ENCODE assay signal across 9 cellular contexts in the genomic region with DNA sequence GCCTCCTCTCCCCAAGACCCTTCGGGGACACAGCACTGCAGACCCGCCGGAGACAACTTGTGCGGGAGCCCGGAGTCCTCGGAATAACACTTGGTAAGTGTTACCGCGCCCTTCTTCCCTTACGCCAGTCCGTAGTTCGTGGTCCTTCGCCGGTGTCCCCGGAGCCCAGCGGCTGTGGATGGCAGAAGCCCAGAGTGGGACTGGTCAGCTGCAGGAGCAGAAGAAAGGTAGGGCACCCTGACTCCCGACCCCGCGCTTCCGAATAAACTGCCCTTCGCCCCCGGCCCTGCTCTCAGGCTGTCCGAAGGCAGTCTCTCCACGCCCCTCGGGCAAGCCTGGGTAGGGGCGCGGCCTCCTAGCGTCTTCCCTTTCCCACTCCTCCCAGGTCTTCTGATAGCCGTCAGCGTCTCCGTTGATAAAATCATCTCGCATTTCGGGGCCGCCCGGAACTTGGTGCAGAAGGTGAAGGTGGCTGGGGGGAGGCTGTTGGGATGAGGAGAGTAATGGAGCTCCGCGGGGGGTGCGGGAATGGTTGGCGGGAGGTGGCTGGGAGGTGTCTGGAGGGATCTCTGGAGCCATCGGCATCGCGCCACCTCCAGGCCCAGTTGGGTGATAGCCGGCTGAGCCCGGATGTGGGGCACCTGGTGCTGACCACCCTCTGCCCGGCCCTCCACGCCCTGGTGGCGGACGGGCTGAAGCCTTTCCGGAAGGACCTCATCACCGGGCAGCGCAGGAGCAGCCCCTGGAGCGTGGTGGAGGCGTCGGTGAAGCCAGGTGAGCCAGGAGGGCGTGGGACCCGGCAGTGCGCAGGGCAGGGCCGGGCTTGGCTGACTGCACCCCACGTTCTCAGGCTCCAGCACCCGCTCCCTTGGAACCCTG. TPM values are rescaled to one million over a fixed set of nuclear protein-coding genes. Genes with fewer than 3 reads are reported as not detected.
DNase-seq lines count a peak whose midpoint lies in the region; ATAC-seq, FAIRE-seq and TF ChIP-seq lines count a peak whose summit lies in the region.
"Had no signal": no experiment of that assay in that cellular context is flagged by ENCODE, and none has a peak within 500 bp of the region (broad histone marks: within the 10 kb centered on the region; RNA-seq: fewer than 3 reads in every experiment).

No MANE protein-coding gene starts in this region.

- peak overlapping the region; percentile 88 to 96 (median 89) for H3K4me3 Mint-ChIP-seq in CD8-positive, alpha-beta memory T cell
- peak overlapping the region; percentile 91 for H3K4me3 Mint-ChIP-seq in astrocyte (ENCODE audit: unreplicated experiment)

- ATAC-seq in GM19023 (IDR thresholded peaks at IDR 0.05; ENCODE audit: unreplicated experiment): no peak

- WGBS in hepatocyte (ENCODE audit: low lambda C conversion rate, missing lambda C conversion rate): 6% methylated on average over 58 of the region's 59 CpGs

- H3K27ac Mint-ChIP-seq in CD8-positive, alpha-beta memory T cell: peak overlapping the region in 7 of 8 donors; percentile 36 to 93 (median 71)
- H3K27ac Mint-ChIP-seq in astrocyte (ENCODE audit: unreplicated experiment): peak overlapping the region; percentile 58

- H4K20me1 ChIP-seq in astrocyte (ENCODE audit: insufficient read depth, low read length) (peaks cover 47% of the 10 kb centered on the region), hepatocyte (ENCODE audit: insufficient read depth, poor library complexity, severe bottlenecking) (peaks cover 11% of the 10 kb centered on the region)

- peak in 2 of 5 donors; percentile 6 to 57 for DNase-seq in CD8-positive, alpha-beta memory T cell
- peak; percentile 51 to 83 for DNase-seq in HAP-1 (ENCODE audit: low spot score in 2 of 2)
- peak; percentile 82 for DNase-seq in NCI-H748 (lab: John Stamatoyannopoulos, UW; ENCODE audit: unreplicated experiment)
- no peak for DNase-seq in astrocyte (ENCODE audit: low read depth)
- DNase-seq in hepatocyte (ENCODE audit: low spot score): peak; percentile 86
- peak; percentile 82 for DNase-seq in retina
- no peak for DNase-seq in activated gamma-delta T cell treated with Interleukin-2 at 50 U/mL for 16 hours

- H2AFZ ChIP-seq in astrocyte (ENCODE audit: low read depth, low read length) (peak overlapping the region; percentile 58), hepatocyte (peak overlapping the region; percentile 53)

- no peaks in the 10 kb centered on the region for H3K9me3 ChIP-seq in CD8-positive, alpha-beta memory T cell (ENCODE audit: low read length)
- no peaks in the 10 kb centered on the region for H3K9me3 ChIP-seq in HAP-1
- no peaks in the 10 kb centered on the region for H3K9me3 ChIP-seq in astrocyte (ENCODE audit: insufficient read depth, low read depth, low read length)
- H3K9me3 ChIP-seq in hepatocyte (ENCODE audit: low read depth): no peaks in the 10 kb centered on the region

- H3K36me3 ChIP-seq in CD8-positive, alpha-beta memory T cell (ENCODE audit: insufficient read depth, low read length): no peaks in the 10 kb centered on the region
- H3K36me3 ChIP-seq in HAP-1 (replicated peaks) (peaks cover 53% of the 10 kb centered on the region), astrocyte (ENCODE audit: insufficient read depth, low read length) (peaks cover 6% of the 10 kb centered on the region), hepatocyte (replicated peaks; ENCODE audit: insufficient read depth, low read depth) (no peaks in the 10 kb centered on the region)

- no peaks in the 10 kb centered on the region for H3K9me2 ChIP-seq in hepatocyte (replicated peaks; ENCODE audit: insufficient read depth)

- H3K9me3 Mint-ChIP-seq in CD8-positive, alpha-beta memory T cell: no peaks in the 10 kb centered on the region
- no peaks in the 10 kb centered on the region for H3K9me3 Mint-ChIP-seq in astrocyte (ENCODE audit: unreplicated experiment)

- peak overlapping the region; percentile 97 for H3K4me3 ChIP-seq in CD8-positive, alpha-beta memory T cell (ENCODE audit: low read length)
- H3K4me3 ChIP-seq in HAP-1 (peak overlapping the region; percentile 68), astrocyte (ENCODE audit: insufficient read depth, low read depth, low read length) (peak overlapping the region; percentile 80), hepatocyte (peak overlapping the region; percentile 97)

- POLR2A ChIA-PET in CD8-positive, alpha-beta memory T cell (lab: Charles Lee): interaction anchor here (1.1 to 1.4 kb wide), 2 partner anchors 17 to 81 kb away, joined by 4 to 5 read pairs; a partner anchor contains a TSS

- H3K79me2 ChIP-seq in astrocyte (ENCODE audit: insufficient read depth, low read length) (peaks cover 40% of the 10 kb centered on the region), hepatocyte (peaks cover 25% of the 10 kb centered on the region)

- H3K27me3 ChIP-seq in CD8-positive, alpha-beta memory T cell (ENCODE audit: insufficient read depth, low read length, poor library complexity, severe bottlenecking): no peaks in the 10 kb centered on the region
- no peaks in the 10 kb centered on the region for H3K27me3 ChIP-seq in HAP-1 (ENCODE audit: low read depth)
- H3K27me3 ChIP-seq in astrocyte (ENCODE audit: insufficient read depth, low read length): no peaks in the 10 kb centered on the region
- H3K27me3 ChIP-seq in hepatocyte: no peaks in the 10 kb centered on the region

- peaks cover 9% of the 10 kb centered on the region for H3K4me1 ChIP-seq in CD8-positive, alpha-beta memory T cell (ENCODE audit: insufficient read depth, low read length)
- peaks cover 9% of the 10 kb centered on the region; the same call in 1 of the 2 replicates for H3K4me1 ChIP-seq in HAP-1
- peaks cover 32% of the 10 kb centered on the region for H3K4me1 ChIP-seq in astrocyte (ENCODE audit: insufficient read depth, low read length)
- H3K4me1 ChIP-seq in hepatocyte (ENCODE audit: insufficient read depth): peaks cover 21% of the 10 kb centered on the region

- H3K27ac ChIP-seq in CD8-positive, alpha-beta memory T cell (ENCODE audit: low read depth, low read length): peak overlapping the region; percentile 81
- H3K27ac ChIP-seq in astrocyte (ENCODE audit: low read depth, low read length): peak overlapping the region; percentile 32
- H3K27ac ChIP-seq in hepatocyte: peak overlapping the region; percentile 76

- in situ Hi-C loops in HAP-1 (cut with MboI; ENCODE audit: low sequenced_read_pairs): no loop called here

- CTCF ChIA-PET in CD8-positive, alpha-beta memory T cell (lab: Charles Lee): interaction anchor here (1.5 to 6.0 kb wide), 8 partner anchors 9 to 118 kb away, joined by 5 to 116 read pairs (median 8); a partner anchor contains a TSS

- peaks cover 22 to 40% (median 27%) of the 10 kb centered on the region in 3 donors for H3K4me1 Mint-ChIP-seq in CD8-positive, alpha-beta memory T cell
- H3K4me1 Mint-ChIP-seq in astrocyte (ENCODE audit: low read depth, unreplicated experiment): peaks cover 17% of the 10 kb centered on the region

- peaks cover 0 to 7% (median 0%) of the 10 kb centered on the region in 3 donors for H3K36me3 Mint-ChIP-seq in CD8-positive, alpha-beta memory T cell
- H3K36me3 Mint-ChIP-seq in astrocyte (ENCODE audit: low read depth, unreplicated experiment): peaks cover 9% of the 10 kb centered on the region

- FAIRE-seq in astrocyte (lab: Jason Lieb, UNC): no peak

- peaks cover 0 to 2% of the 10 kb centered on the region in 2 donors for H3K27me3 Mint-ChIP-seq in CD8-positive, alpha-beta memory T cell
- H3K27me3 Mint-ChIP-seq in astrocyte (ENCODE audit: low read depth, unreplicated experiment): no peaks in the 10 kb centered on the region

- H3K9ac ChIP-seq in astrocyte (ENCODE audit: low read length): peak overlapping the region; percentile 85

- TF ChIP-seq CTCF in astrocyte (IDR thresholded peaks at IDR 0.05; ENCODE audit: insufficient read depth, low read depth, low read length): peak; percentile 16
- TF ChIP-seq CTCF in hepatocyte (IDR thresholded peaks at IDR 0.05; ENCODE audit: poor library complexity): peak; percentile 46

- H3K4me2 ChIP-seq in astrocyte (ENCODE audit: low read length): peak overlapping the region; percentile 99
- peak overlapping the region; percentile 87 for H3K4me2 ChIP-seq in hepatocyte

RNA-seq across cellular contexts. Expression of a gene that starts 4.3 kb away (rescaled TPM):
- 10 to 100 TPM; 31.3 to 32.8 TPM for total RNA-seq in CD8-positive, alpha-beta memory T cell
- polyA plus RNA-seq in CD8-positive, alpha-beta memory T cell: 9.8 TPM
- total RNA-seq in astrocyte (48.0 and 48.7 TPM in 2 replicates), hepatocyte (22.3 and 25.2 TPM in 2 replicates)
- polyA plus RNA-seq in hepatocyte: 34.9 and 48.4 TPM in 2 replicates

RNA-seq across cellular contexts. Expression of a gene that starts 16.3 kb away (rescaled TPM):
- 100 to 1,000 TPM; 194 to 199 TPM for total RNA-seq in CD8-positive, alpha-beta memory T cell
- polyA plus RNA-seq in CD8-positive, alpha-beta memory T cell: 126 TPM
- total RNA-seq in astrocyte: 153 and 217 TPM in 2 replicates
- total RNA-seq in hepatocyte: 284 and 313 TPM in 2 replicates
- 336 and 347 TPM in 2 replicates for polyA plus RNA-seq in hepatocyte

RNA-seq across cellular contexts. Expression of a gene that starts 23.7 kb away (rescaled TPM):
- not detected for total RNA-seq in CD8-positive, alpha-beta memory T cell
- not detected for polyA plus RNA-seq in CD8-positive, alpha-beta memory T cell
- total RNA-seq in astrocyte (not detected in 2 replicates), hepatocyte (12.8 and 13.3 TPM in 2 replicates)
- polyA plus RNA-seq in hepatocyte: 4.7 and 10.9 TPM in 2 replicates
- total RNA-seq: subcutaneous adipose tissue had no signal

RNA-seq across cellular contexts. Expression of a gene that starts 47.7 kb away (rescaled TPM):
- total RNA-seq in CD8-positive, alpha-beta memory T cell: 1 to 10 TPM; 3.2 to 3.7 TPM
- 0.18 TPM for polyA plus RNA-seq in CD8-positive, alpha-beta memory T cell
- total RNA-seq in astrocyte (3.4 and 3.6 TPM in 2 replicates), hepatocyte (1.5 and 4.3 TPM in 2 replicates)
- 5.6 and 8.2 TPM in 2 replicates for polyA plus RNA-seq in hepatocyte

RNA-seq across cellular contexts. Expression of a gene that starts 51.7 kb away (rescaled TPM):
- total RNA-seq in CD8-positive, alpha-beta memory T cell: 10 to 100 TPM; 78.3 to 79.8 TPM
- polyA plus RNA-seq in CD8-positive, alpha-beta memory T cell: 20.2 TPM
- total RNA-seq in astrocyte: 31.7 and 36.1 TPM in 2 replicates
- total RNA-seq in hepatocyte: 18.6 and 26.1 TPM in 2 replicates
- 48.7 and 53.8 TPM in 2 replicates for polyA plus RNA-seq in hepatocyte

Comparison
In these comparisons a context has a peak if more than half of its experiments do, and no peak if none do; other contexts are left out.
1. DNase-seq: peak in HAP-1 (2 of 2), NCI-H748 (single experiment), hepatocyte (single experiment) and retina (single experiment); none in astrocyte (single experiment) and activated gamma-delta T cell treated with Interleukin-2 at 50 U/mL for 16 hours (single experiment).
2. RNA of a gene that starts 23.7 kb away (total RNA-seq): 12.8 to 13.3 TPM in hepatocyte; not detected in CD8-positive, alpha-beta memory T cell and not detected in astrocyte; every median in the first group is over 10 times any median in the second.
3. Peak in every context shown above with its lines, with median percentiles within 50 percentile points of each other: H3K27ac ChIP-seq and H3K4me3 ChIP-seq.